Comparison of ENCODE assay signal across 8 cellular contexts in the genomic region with DNA sequence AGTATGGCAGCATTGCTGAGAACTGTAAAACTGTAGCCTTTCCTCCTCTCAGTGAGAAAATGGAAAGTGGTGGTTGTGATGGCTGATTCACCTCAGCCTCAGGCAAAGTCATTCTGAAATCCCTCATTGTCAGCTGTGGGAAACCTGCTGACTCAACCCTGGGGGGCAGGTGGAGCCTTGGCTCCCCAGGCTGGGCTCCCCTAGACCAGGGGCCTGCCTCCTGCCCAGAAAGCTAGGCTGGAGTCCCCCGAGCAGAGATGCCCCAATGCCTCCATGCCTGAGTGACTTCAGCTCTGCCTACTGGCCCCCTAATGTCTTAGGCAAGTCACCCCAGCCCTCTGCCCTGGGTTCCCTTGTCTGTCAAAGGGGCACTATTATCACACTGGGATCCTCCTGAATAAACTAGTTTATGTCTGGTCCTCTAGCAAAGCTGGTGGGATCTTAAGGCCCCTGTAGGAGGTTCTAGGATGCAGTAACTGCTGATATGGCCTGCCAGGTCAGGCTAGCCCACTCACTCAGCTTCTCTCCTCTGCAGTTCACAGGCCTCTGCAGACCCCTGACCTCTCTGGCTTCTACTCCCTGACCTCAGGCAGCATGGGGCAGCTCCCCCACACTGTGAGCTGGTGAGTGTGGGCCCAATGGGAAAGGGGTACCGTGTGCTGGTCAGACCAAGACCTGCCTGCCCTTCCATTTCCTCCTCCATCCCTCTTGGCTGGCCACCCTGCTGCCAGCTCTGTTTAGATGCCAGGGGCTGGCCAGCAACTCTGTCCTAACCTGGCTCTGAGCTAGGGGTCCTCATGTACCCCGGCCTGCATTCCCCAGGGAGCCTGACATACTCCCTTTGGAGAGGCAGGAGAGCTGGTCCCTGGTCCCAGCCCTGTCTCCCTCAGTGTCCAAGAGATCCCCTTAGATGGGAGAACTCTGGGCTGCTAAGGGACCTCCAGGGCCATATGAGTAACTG. TPM values are rescaled to one million over a fixed set of nuclear protein-coding genes. Genes with fewer than 3 reads are reported as not detected.
DNase-seq lines count a peak whose midpoint lies in the region; ATAC-seq and TF ChIP-seq lines count a peak whose summit lies in the region.

No MANE protein-coding gene starts in this region.

- peak; percentile 69 for ATAC-seq in GM18517 (IDR thresholded peaks at IDR 0.05; ENCODE audit: unreplicated experiment)
- ATAC-seq in HG02759 (IDR thresholded peaks at IDR 0.05; ENCODE audit: unreplicated experiment) = peak; percentile 89

- H3K4me3 Mint-ChIP-seq in chondrocyte (ENCODE audit: unreplicated experiment) = no peak overlapping the region

- no peak for TF ChIP-seq CTCF in chondrocyte (IDR thresholded peaks at IDR 0.05)

- H3K9me3 Mint-ChIP-seq in chondrocyte (ENCODE audit: low read depth) = no peaks in the 10 kb centered on the region

- DNase-seq in T-helper 9 cell (peak; percentile 0), chondrocyte (ENCODE audit: low spot score) (peak; percentile 77), SKM-1 (lab: John Stamatoyannopoulos, UW; ENCODE audit: unreplicated experiment) (no peak), SHP77 (lab: John Stamatoyannopoulos, UW) (no peak), cerebellar nuclear complex (lab: John Stamatoyannopoulos, UW) (no peak)
- DNase-seq in stimulated activated CD4-positive, alpha-beta T cell treated with anti-CD3 and anti-CD28 coated beads, Interleukin-2, amount 100 ng/mL, for 48 hours = peak; percentile 61 to 64

- H3K4me1 Mint-ChIP-seq in chondrocyte (ENCODE audit: low read depth) = peaks cover 5% of the 10 kb centered on the region

- no peaks in the 10 kb centered on the region for H3K27me3 Mint-ChIP-seq in chondrocyte (ENCODE audit: low read depth)

- H3K36me3 Mint-ChIP-seq in chondrocyte (ENCODE audit: low read depth) = peaks cover 8% of the 10 kb centered on the region

- H3K27ac Mint-ChIP-seq in chondrocyte (ENCODE audit: unreplicated experiment) = no peak overlapping the region

RNA-seq across cellular contexts. Expression of gene TCF7, which starts 24.2 kb away (rescaled TPM):
- total RNA-seq in chondrocyte = 0.53 to 1.2 TPM (median 0.55 TPM) in 3 replicates

RNA-seq across cellular contexts. Expression of gene SKP1, which starts 38.1 kb away (rescaled TPM):
- total RNA-seq in chondrocyte = 248 to 338 TPM (median 256 TPM) in 3 replicates

Comparison
In these comparisons a context has a peak if more than half of its experiments do, and no peak if none do; other contexts are left out.
1. DNase-seq: peak in T-helper 9 cell (single experiment), chondrocyte (single experiment) and stimulated activated CD4-positive, alpha-beta T cell treated with anti-CD3 and anti-CD28 coated beads, Interleukin-2, amount 100 ng/mL, for 48 hours (2 of 2); none in SKM-1 (single experiment), SHP77 (0 of 2) and cerebellar nuclear complex (0 of 2).